Comparison of ENCODE assay signal across 7 cellular contexts in the genomic region with DNA sequence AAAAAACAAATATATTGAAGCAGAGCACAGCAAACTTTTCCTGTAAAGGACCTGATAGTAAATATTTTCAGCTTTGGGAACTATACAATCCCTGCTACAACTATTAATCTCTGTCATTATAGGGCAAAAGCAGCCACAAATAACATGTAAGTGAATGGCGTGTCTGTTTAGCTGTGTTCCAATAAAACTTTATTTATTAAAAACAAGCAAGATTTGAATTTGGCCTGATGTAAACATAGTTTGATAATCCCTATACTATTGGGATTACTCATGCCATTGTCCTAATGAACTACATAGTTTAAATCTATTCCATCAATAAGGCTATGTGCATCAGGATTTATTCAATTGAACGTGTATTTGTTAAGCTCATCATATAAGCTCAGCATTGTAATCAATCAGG.
"Had no signal": no experiment of that assay in that cellular context is flagged by ENCODE, and none has a peak within 500 bp of the region (broad histone marks: within the 10 kb centered on the region; RNA-seq: fewer than 3 reads in every experiment).

No MANE protein-coding gene starts in this region.

- FAIRE-seq: G401.6, GM12891, GM12892, GM18507, GM19239 had no signal

- DNase-seq: GDM1, GF-D8 had no signal
